ENCODE assay signal across 32 cellular contexts in genomic region chr4:168095776-168096443, GRCh38. TPM values are rescaled to one million over a fixed set of nuclear protein-coding genes. Genes with fewer than 3 reads are reported as not detected.
A peak's percentile ranks its signal among the peaks of the same experiment; 100 is the strongest.
DNase-seq lines count a peak whose midpoint lies in the region; FAIRE-seq and TF ChIP-seq lines count a peak whose summit lies in the region.
"Had no signal": no experiment of that assay in that cellular context is flagged by ENCODE, and none has a peak within 500 bp of the region (broad histone marks: within the 10 kb centered on the region; RNA-seq: fewer than 3 reads in every experiment).

No MANE protein-coding gene starts in this region.

- H3K36me3 ChIP-seq in PC-9 (ENCODE audit: low read depth) (no peaks in the 10 kb centered on the region), endothelial cell of umbilical vein (ENCODE audit: control insufficient read depth in 2 of 2, extremely low read depth in 1 of 2, insufficient read depth in 2 of 2, low read length in 2 of 2) (no peaks in the 10 kb centered on the region), mucosa of stomach (ENCODE audit: control insufficient read depth, insufficient read depth, low read length) (no peaks in the 10 kb centered on the region), WERI-Rb-1 (no peaks in the 10 kb centered on the region)
- H3K36me3 ChIP-seq: BLaER1, lower lobe of right lung, upper lobe of left lung had no signal

- H3K27ac ChIP-seq in PC-9 (peak overlapping the region; percentile 44), endothelial cell of umbilical vein (ENCODE audit: insufficient read depth, low read depth, low read length) (peak overlapping the region; percentile 22), WERI-Rb-1 (no peak overlapping the region)
- H3K27ac ChIP-seq: BLaER1, HL-60, lower lobe of right lung, psoas muscle, upper lobe of left lung had no signal

- TF ChIP-seq POLR2A in endothelial cell of umbilical vein (IDR thresholded peaks at IDR 0.05; ENCODE audit: low read depth, low read length) (no peak), H54 (IDR thresholded peaks at IDR 0.05; ENCODE audit: low read depth, low read length) (no peak)

- CTCF ChIA-PET in Calu3 (lab: Charles Lee) (no interaction called here), PC-9 (lab: Charles Lee) (no interaction called here), endothelial cell of umbilical vein (lab: Charles Lee) (no interaction called here)

- no peaks in the 10 kb centered on the region for H3K9me1 ChIP-seq in endothelial cell of umbilical vein (replicated peaks; ENCODE audit: control insufficient read depth, extremely low read depth, insufficient read depth, low read length)

- peaks cover 22% of the 10 kb centered on the region for H3K4me1 Mint-ChIP-seq in Calu3 (ENCODE audit: low read depth, unreplicated experiment)
- H3K4me1 Mint-ChIP-seq: activated B cell treated with CpG ODN at 0.5 μM for 24 hours; activated naive CD4-positive, alpha-beta T cell treated with anti-CD3 and anti-CD28 coated beads, Interleukin-2, amount 10 ng/mL, durations not matched to agents 7 days and 5 days; H9 had no signal

- H3K9me2 ChIP-seq in PC-9 (ENCODE audit: insufficient read depth): no peaks in the 10 kb centered on the region

- peak overlapping the region; percentile 55 for H3K4me3 Mint-ChIP-seq in Calu3 (ENCODE audit: low read depth, unreplicated experiment)
- H3K4me3 Mint-ChIP-seq: activated B cell treated with CpG ODN at 0.5 μM for 24 hours; activated naive CD4-positive, alpha-beta T cell treated with anti-CD3 and anti-CD28 coated beads, Interleukin-2, amount 10 ng/mL, durations not matched to agents 7 days and 5 days; activated T-helper 1 cell treated with anti-CD3 and anti-CD28 coated beads, Interleukin-12 subunit alpha, Interleukin-12 subunit beta, Interleukin-2, Interleukin-4 antibody, amounts not matched to agents 30 ng/mL and 10 ng/mL and 1 ng/mL, durations not matched to agents 14 hours and 24 hours and 36 hours; H9 had no signal

- DNase-seq in Calu3 (no peak), PC-9 (peak in 1 of 2 experiments; percentile 36), endothelial cell of umbilical vein (ENCODE audit: low read depth, low spot score) (peak; percentile 52), H54 (ENCODE audit: insufficient read length, low spot score) (no peak), NCI-H69 (lab: John Stamatoyannopoulos, UW) (no peak), WERI-Rb-1 (no peak), pons (ENCODE audit: low spot score) (no peak)
- DNase-seq: activated B cell treated with CpG ODN at 0.5 μM for 24 hours; activated naive CD4-positive, alpha-beta T cell treated with anti-CD3 and anti-CD28 coated beads, Interleukin-2, amount 10 ng/mL, durations not matched to agents 7 days and 5 days; aorta; Caco-2; DMS79 treated with DMSO at 0.1 percent for 48 hours; effector CD4-positive, alpha-beta T cell; H9; kidney; lower lobe of right lung; NCI-H1105; NCI-H2029; psoas muscle; stimulated activated CD8-positive, alpha-beta memory T cell treated with anti-CD3 and anti-CD28 coated beads, Interleukin-4, amount 100 ng/mL, for 48 hours; T1000; upper lobe of left lung had no signal

- FAIRE-seq in endothelial cell of umbilical vein (lab: Jason Lieb, UNC): peak; percentile 78
- no peak for FAIRE-seq in H54 (lab: Jason Lieb, UNC)
- FAIRE-seq: GM12891, HepG2, kidney had no signal

- H3K79me2 ChIP-seq in PC-9 (ENCODE audit: low read depth): no peaks in the 10 kb centered on the region
- no peaks in the 10 kb centered on the region for H3K79me2 ChIP-seq in endothelial cell of umbilical vein (ENCODE audit: control insufficient read depth, insufficient read depth, low read length)

- POLR2A ChIA-PET in PC-9 (lab: Charles Lee; ENCODE audit: unreplicated experiment): no interaction called here
- POLR2A ChIA-PET in endothelial cell of umbilical vein (lab: Charles Lee): no interaction called here

- no peak overlapping the region for H3K27ac Mint-ChIP-seq in Calu3 (ENCODE audit: unreplicated experiment)
- H3K27ac Mint-ChIP-seq: activated B cell treated with CpG ODN at 0.5 μM for 24 hours; activated naive CD4-positive, alpha-beta T cell treated with anti-CD3 and anti-CD28 coated beads, Interleukin-2, amount 10 ng/mL, durations not matched to agents 7 days and 5 days; activated T-helper 1 cell treated with anti-CD3 and anti-CD28 coated beads, Interleukin-12 subunit alpha, Interleukin-12 subunit beta, Interleukin-2, Interleukin-4 antibody, amounts not matched to agents 30 ng/mL and 10 ng/mL and 1 ng/mL, durations not matched to agents 14 hours and 24 hours and 36 hours; H9 had no signal

- BruUV-seq in Calu3 (replicated peaks; lab: Mats Ljungman, UMichigan) (no TSS peak), PC-9 (replicated peaks; lab: Mats Ljungman, UMichigan) (no TSS peak), endothelial cell of umbilical vein (replicated peaks; lab: Mats Ljungman, UMichigan) (TSS peak; percentile 33)

- TF ChIP-seq CTCF in Calu3 (IDR thresholded peaks at IDR 0.05; ENCODE audit: unreplicated experiment): no peak
- no peak for TF ChIP-seq CTCF in PC-9 (conservative IDR thresholded peaks at IDR 0.05)
- no peak for TF ChIP-seq CTCF in endothelial cell of umbilical vein (IDR thresholded peaks at IDR 0.05; ENCODE audit: extremely low read depth in 1 of 2, insufficient read depth in 1 of 2, low read depth in 1 of 2, low read length in 2 of 2)
- TF ChIP-seq CTCF in WERI-Rb-1 (IDR thresholded peaks at IDR 0.05; ENCODE audit: low read depth, low read length): no peak

- dilution Hi-C loops in endothelial cell of umbilical vein (cut with MboI; ENCODE audit: extremely low pct_ligation_motif_present, low sequenced_read_pairs): no loop called here

- H3K27me3 ChIP-seq in PC-9 (ENCODE audit: insufficient read depth, low read depth) (no peaks in the 10 kb centered on the region), endothelial cell of umbilical vein (ENCODE audit: control insufficient read depth in 2 of 2, insufficient read depth in 2 of 2, low read length in 2 of 2) (no peaks in the 10 kb centered on the region), mucosa of stomach (ENCODE audit: control insufficient read depth, insufficient read depth, low read length) (no peaks in the 10 kb centered on the region), WERI-Rb-1 (ENCODE audit: insufficient read depth, low read depth, severe bottlenecking) (no peaks in the 10 kb centered on the region)
- H3K27me3 ChIP-seq: BLaER1, upper lobe of left lung had no signal

- H3K9me3 ChIP-seq in PC-9 (ENCODE audit: insufficient read depth, low read depth) (peaks cover 2% of the 10 kb centered on the region; the same call in 1 of the 2 replicates), endothelial cell of umbilical vein (replicated peaks; ENCODE audit: control insufficient read depth, insufficient read depth, low read length) (no peaks in the 10 kb centered on the region), mucosa of stomach (ENCODE audit: control insufficient read depth, low read length) (no peaks in the 10 kb centered on the region), WERI-Rb-1 (ENCODE audit: severe bottlenecking) (no peaks in the 10 kb centered on the region)
- H3K9me3 ChIP-seq: BLaER1, Caco-2, lower lobe of right lung, psoas muscle, upper lobe of left lung had no signal

- H3K9ac ChIP-seq in endothelial cell of umbilical vein (replicated peaks; ENCODE audit: extremely low read depth, insufficient read depth, low read length) (no peak overlapping the region), mucosa of stomach (ENCODE audit: low read length) (peak overlapping the region; percentile 78)
- H3K9ac ChIP-seq: BLaER1 had no signal

- H3K27me3 Mint-ChIP-seq in Calu3 (ENCODE audit: unreplicated experiment): no peaks in the 10 kb centered on the region
- H3K27me3 Mint-ChIP-seq: activated B cell treated with CpG ODN at 0.5 μM for 24 hours; activated naive CD4-positive, alpha-beta T cell treated with anti-CD3 and anti-CD28 coated beads, Interleukin-2, amount 10 ng/mL, durations not matched to agents 7 days and 5 days had no signal

- peaks cover 21% of the 10 kb centered on the region for H3F3A ChIP-seq in PC-9 (ENCODE audit: insufficient read depth, low read depth)

- H3K4me3 ChIP-seq in PC-9: no peak overlapping the region
- H3K4me3 ChIP-seq in endothelial cell of umbilical vein (replicated peaks in 1 of 3; ENCODE audit: insufficient read depth in 1 of 3, low read depth in 1 of 3, low read length in 3 of 3): no peak overlapping the region
- H3K4me3 ChIP-seq in mucosa of stomach (ENCODE audit: low read length): no peak overlapping the region
- no peak overlapping the region for H3K4me3 ChIP-seq in WERI-Rb-1 (ENCODE audit: low read depth, low read length)
- H3K4me3 ChIP-seq: BLaER1, lower lobe of right lung, psoas muscle, upper lobe of left lung had no signal

- H3K4me2 ChIP-seq in PC-9 (no peak overlapping the region), endothelial cell of umbilical vein (ENCODE audit: insufficient read depth, low read length) (peak overlapping the region; percentile 36)
- H3K4me2 ChIP-seq: BLaER1 had no signal

- H3K9me3 Mint-ChIP-seq in Calu3 (ENCODE audit: low read depth, unreplicated experiment): no peaks in the 10 kb centered on the region
- H3K9me3 Mint-ChIP-seq: activated naive CD4-positive, alpha-beta T cell treated with anti-CD3 and anti-CD28 coated beads, Interleukin-2, amount 10 ng/mL, durations not matched to agents 7 days and 5 days; activated T-helper 1 cell treated with anti-CD3 and anti-CD28 coated beads, Interleukin-12 subunit alpha, Interleukin-12 subunit beta, Interleukin-2, Interleukin-4 antibody, amounts not matched to agents 30 ng/mL and 10 ng/mL and 1 ng/mL, durations not matched to agents 14 hours and 24 hours and 36 hours; H9 had no signal

- peaks cover 40% of the 10 kb centered on the region for H3K4me1 ChIP-seq in PC-9 (replicated peaks; ENCODE audit: insufficient read depth)
- H3K4me1 ChIP-seq in endothelial cell of umbilical vein (ENCODE audit: control insufficient read depth, extremely low read depth, insufficient read depth, low read length): peaks cover 53% of the 10 kb centered on the region
- H3K4me1 ChIP-seq in mucosa of stomach (ENCODE audit: control insufficient read depth, insufficient read depth, low read length): no peaks in the 10 kb centered on the region
- H3K4me1 ChIP-seq: BLaER1, Caco-2, lower lobe of right lung, psoas muscle, upper lobe of left lung had no signal

- intact Hi-C loops in Calu3 (cut with micrococcal nuclease; ENCODE audit: unreplicated experiment) (no loop called here), PC-9 (cut with micrococcal nuclease; ENCODE audit: unreplicated experiment) (no loop called here), endothelial cell of umbilical vein (cut with micrococcal nuclease) (loop anchor here (5.0 kb wide), 1 partner anchor 56 kb away; no protein-coding TSS in a partner anchor)

- peaks cover 16% of the 10 kb centered on the region for H3K36me3 Mint-ChIP-seq in Calu3 (ENCODE audit: insufficient read depth, unreplicated experiment)
- H3K36me3 Mint-ChIP-seq: activated naive CD4-positive, alpha-beta T cell treated with anti-CD3 and anti-CD28 coated beads, Interleukin-2, amount 10 ng/mL, durations not matched to agents 7 days and 5 days had no signal

- H4K20me1 ChIP-seq in PC-9 (ENCODE audit: insufficient read depth) (no peaks in the 10 kb centered on the region), endothelial cell of umbilical vein (replicated peaks; ENCODE audit: control insufficient read depth, extremely low read depth, insufficient read depth, low read length) (no peaks in the 10 kb centered on the region)
- H4K20me1 ChIP-seq: BLaER1 had no signal

- H2AFZ ChIP-seq in PC-9 (0 out of 2 replicates have a peak overlapping the region, but pooled peaks have one; percentile 27), endothelial cell of umbilical vein (ENCODE audit: low read depth, low read length) (peak overlapping the region; percentile 28)

RNA-seq across cellular contexts. Expression of gene ANXA10, which starts 3.6 kb away (rescaled TPM):
- total RNA-seq in Calu3 (2022) (43.2 and 58.3 TPM in 2 replicates), PC-9 (2021) (1.1 and 3.0 TPM in 2 replicates), endothelial cell of umbilical vein (not detected in 2 replicates)
- polyA plus RNA-seq in endothelial cell of umbilical vein: not detected in 2 replicates
- not detected in 2 replicates for polyA plus RNA-seq in endothelial cell of umbilical vein (2011; cell fraction: cytosol; rRNA removed)
- polyA plus RNA-seq in endothelial cell of umbilical vein (2011; cell fraction: nucleus; rRNA removed): not detected in 2 replicates
- polyA plus RNA-seq in endothelial cell of umbilical vein (2012): not detected in 2 replicates
- not detected in 2 replicates for polyA minus RNA-seq in endothelial cell of umbilical vein
- polyA minus RNA-seq in endothelial cell of umbilical vein (2011; cell fraction: cytosol; rRNA and poly(A)+ RNA removed): not detected
- not detected in 2 replicates for polyA minus RNA-seq in endothelial cell of umbilical vein (2011; cell fraction: nucleus; rRNA and poly(A)+ RNA removed)
- total RNA-seq: A673; activated B cell treated with CpG ODN at 0.5 μM for 24 hours; activated T-helper 1 cell treated with anti-CD3 and anti-CD28 coated beads, Interleukin-12 subunit alpha, Interleukin-12 subunit beta, Interleukin-2, Interleukin-4 antibody, amounts not matched to agents 30 ng/mL and 10 ng/mL and 1 ng/mL, durations not matched to agents 14 hours and 24 hours and 36 hours; aorta; Caco-2; chondrocyte; esophagus mucosa; H9; HepG2; kidney; lower lobe of right lung; psoas muscle; subcutaneous adipose tissue; upper lobe of left lung had no signal
- polyA plus RNA-seq: psoas muscle had no signal

Comparison
In these comparisons a context has a peak if more than half of its experiments do, and no peak if none do; other contexts are left out.
1. RNA of gene ANXA10, which starts 3.6 kb away (total RNA-seq): 43.2 to 58.3 TPM in Calu3; 1.1 to 3.0 TPM in PC-9 and not detected in endothelial cell of umbilical vein; every median in the first group is over 10 times any median in the second.